Comparison of ENCODE assay signal across 8 cellular contexts in genomic region chr2:64049633-64050220, GRCh38. TPM values are rescaled to one million over a fixed set of nuclear protein-coding genes. Genes with fewer than 3 reads are reported as not detected.
A peak's percentile ranks its signal among the peaks of the same experiment; 100 is the strongest.
DNase-seq lines count a peak whose midpoint lies in the region; ATAC-seq, FAIRE-seq and TF ChIP-seq lines count a peak whose summit lies in the region.

No MANE protein-coding gene starts in this region.

- no peaks in the 10 kb centered on the region for H4K20me1 ChIP-seq in K562 (replicated peaks; ENCODE audit: control insufficient read depth, insufficient read depth, low read length)

- H3K4me3 ChIP-seq in A549 (no peak overlapping the region), K562 (no peak overlapping the region)

- H3K4me1 Mint-ChIP-seq in immature natural killer cell, result peaks cover 4 to 8% of the 10 kb centered on the region in 2 donors

- TF ChIP-seq CTCF in A549 (IDR thresholded peaks at IDR 0.05) (peak; percentile 97), K562 (IDR thresholded peaks at IDR 0.05 in 2 of 3, conservative IDR thresholded peaks at IDR 0.05 in 1 of 3; ENCODE audit: insufficient read depth in 2 of 3, low read depth in 1 of 3, low read length in 3 of 3) (peak; percentile 74 to 93 (median 82))

- TF ChIP-seq EP300 in A549 (IDR thresholded peaks at IDR 0.05), result no peak
- TF ChIP-seq EP300 in K562 (IDR thresholded peaks at IDR 0.05; ENCODE audit: low read length), result no peak

- intact Hi-C loops in K562 (cut with micrococcal nuclease), result loop anchor here (2.0 to 10.0 kb wide), 5 partner anchors 93 to 535 kb away; partner anchors contain the start of gene PELI1

- H3K27me3 Mint-ChIP-seq in immature natural killer cell (ENCODE audit: low read depth in 3 of 3), result peaks cover 0 to 2% (median 2%) of the 10 kb centered on the region in 3 donors

- TF ChIP-seq POLR2A in A549 (IDR thresholded peaks at IDR 0.05; ENCODE audit: low read length), result no peak
- no peak for TF ChIP-seq POLR2A in K562 (conservative IDR thresholded peaks at IDR 0.05)

- FAIRE-seq in A549 (lab: Jason Lieb, UNC) (peak; percentile 13), GM18507 (lab: Jason Lieb, UNC) (peak; percentile 95), K562 (lab: Jason Lieb, UNC) (peak; percentile 92)

- H3K36me3 ChIP-seq in K562 (ENCODE audit: control insufficient read depth, insufficient read depth, low read length), result no peaks in the 10 kb centered on the region

- H3K4me2 ChIP-seq in A549 (no peak overlapping the region), K562 (ENCODE audit: insufficient read depth, low read length) (no peak overlapping the region)

- no peaks in the 10 kb centered on the region for H3K9me1 ChIP-seq in K562 (ENCODE audit: control insufficient read depth, insufficient read depth, low read length)

- H3K79me2 ChIP-seq in K562 (ENCODE audit: control insufficient read depth, insufficient read depth, low read length), result no peaks in the 10 kb centered on the region

- H3K9me3 ChIP-seq in A549, result no peaks in the 10 kb centered on the region
- H3K9me3 ChIP-seq in K562 (replicated peaks; ENCODE audit: control insufficient read depth, insufficient read depth, low read depth, low read length), result no peaks in the 10 kb centered on the region

- 9% methylated on average over 3 of the region's 3 CpGs for WGBS in A549 (ENCODE audit: missing lambda C conversion rate)
- 6% methylated on average over 3 of the region's 3 CpGs for WGBS in K562 (ENCODE audit: insufficient coverage, low coverage, missing lambda C conversion rate)

- H3K9ac ChIP-seq in K562 (ENCODE audit: insufficient read depth in 1 of 2, low read depth in 2 of 2, low read length in 2 of 2), result no peak overlapping the region

- POLR2A ChIA-PET in A549 (lab: Yijun Ruan, JAX) (interaction anchor here (0.6 to 1.0 kb wide), 2 partner anchors 278 to 404 kb away, joined by 4 to 6 read pairs; partner anchors contain the start of gene LGALSL), K562 (lab: Yijun Ruan, JAX) (interaction anchor here (0.6 to 1.3 kb wide), 5 partner anchors 8 to 303 kb away, joined by 3 read pairs; no protein-coding TSS in a partner anchor)

- no TSS peak for BruUV-seq in K562 (replicated peaks; lab: Mats Ljungman, UMichigan)

- peak; percentile 95 to 96 for ATAC-seq in A549
- ATAC-seq in HG03025 (IDR thresholded peaks at IDR 0.05; ENCODE audit: low FRiP score, unreplicated experiment), result peak; percentile 57
- ATAC-seq in K562, result peak; percentile 95

- no peaks in the 10 kb centered on the region for H3K9me3 Mint-ChIP-seq in immature natural killer cell

- CTCF ChIA-PET in A549 (lab: Yijun Ruan, JAX), result interaction anchor here (0.6 to 10.5 kb wide), 65 partner anchors 8 to 983 kb away, joined by 3 to 194 read pairs (median 4); no protein-coding TSS in a partner anchor
- CTCF ChIA-PET in K562 (lab: Yijun Ruan, JAX; ENCODE audit: low intra/inter-chr PET ratio), result interaction anchor here (1.1 to 2.0 kb wide), 4 partner anchors 263 to 439 kb away, joined by 4 to 9 read pairs (median 6); no protein-coding TSS in a partner anchor

- H3K4me1 ChIP-seq in A549 (no peaks in the 10 kb centered on the region), K562 (replicated peaks in 1 of 2; ENCODE audit: control insufficient read depth in 2 of 2, insufficient read depth in 2 of 2, low read length in 2 of 2) (no peaks in the 10 kb centered on the region)

- no peak overlapping the region for H3K27ac ChIP-seq in A549
- no peak overlapping the region for H3K27ac ChIP-seq in K562 (ENCODE audit: extremely low read depth, low read depth, low read length)

- peak overlapping the region in 2 of 6 donors; percentile 2 to 17 for H3K27ac Mint-ChIP-seq in immature natural killer cell

- H3K27me3 ChIP-seq in K562 (ENCODE audit: control insufficient read depth in 2 of 2, insufficient read depth in 2 of 2, low read length in 2 of 2), result no peaks in the 10 kb centered on the region

- H3K4me3 Mint-ChIP-seq in immature natural killer cell, result no peak overlapping the region

- H2AFZ ChIP-seq in K562 (ENCODE audit: low read depth, low read length), result peak overlapping the region; percentile 54; the same call in 1 of the 2 replicates

- DNase-seq in A549 (ENCODE audit: low read depth in 1 of 2, low spot score in 1 of 2) (peak; percentile 47 to 65), GM18507 (ENCODE audit: extremely low spot score, insufficient read length, low read depth) (peak; percentile 70), NCI-H2081 treated with DMSO at 0.1 percent for 48 hours (lab: John Stamatoyannopoulos, UW) (peak; percentile 67), UCSD-AML1 (lab: John Stamatoyannopoulos, UW; ENCODE audit: unreplicated experiment) (peak; percentile 47), K562 (ENCODE audit: extremely low read depth in 1 of 4, low spot score in 3 of 4) (peak; percentile 15 to 68 (median 34)), immature natural killer cell (peak; percentile 51 to 65 (median 53))
- peak; percentile 29 to 53 (median 40) for DNase-seq in stimulated activated CD4-positive, alpha-beta T cell treated with anti-CD3 and anti-CD28 coated beads, Interleukin-1b, Interleukin-23, amount 100 ng/mL, for 24 hours (ENCODE audit: low read depth in 4 of 4, low spot score in 1 of 4)

- in situ Hi-C loops in K562 (cut with MboI), result loop anchor here (10.0 kb wide), 2 partner anchors 275 to 435 kb away; no protein-coding TSS in a partner anchor

- TF ChIP-seq RAD21 in A549 (conservative IDR thresholded peaks at IDR 0.05 in 1 of 2, IDR thresholded peaks at IDR 0.05 in 1 of 2), result peak; percentile 95 to 96
- TF ChIP-seq RAD21 in K562 (CRISPR knock-in tag; conservative IDR thresholded peaks at IDR 0.05 in 1 of 2, IDR thresholded peaks at IDR 0.05 in 1 of 2), result peak; percentile 98

- H3K36me3 Mint-ChIP-seq in immature natural killer cell, result no peaks in the 10 kb centered on the region

TF ChIP-seq in A549, 52 proteins besides CTCF, POLR2A, EP300 and RAD21:
- TF ChIP-seq HES2 (IDR thresholded peaks at IDR 0.05), result no peak
- TF ChIP-seq SMC3 (IDR thresholded peaks at IDR 0.05), result peak; percentile 94

TF ChIP-seq in K562, 482 proteins besides CTCF, POLR2A, EP300 and RAD21 (continues in another document):
- TF ChIP-seq STAG1 (CRISPR knock-in tag; IDR thresholded peaks at IDR 0.05; ENCODE audit: borderline replicate concordance) (peak; percentile 59; the same call in 1 of the 2 replicates), SMC3 (conservative IDR thresholded peaks at IDR 0.05; ENCODE audit: insufficient read depth, low read depth, low read length) (peak; percentile 90), ARID3A (IDR thresholded peaks at IDR 0.05; ENCODE audit: borderline replicate concordance, low read depth, low read length) (peak; percentile 78), KLF1 (tag; IDR thresholded peaks at IDR 0.05) (no peak), JUND (IDR thresholded peaks at IDR 0.05; ENCODE audit: borderline replicate concordance, low read depth, low read length) (no peak), JUND (tag; IDR thresholded peaks at IDR 0.05; ENCODE audit: borderline replicate concordance, low read depth, low read length) (peak; percentile 49; the same call in 2 of the 3 replicates)

RNA-seq across cellular contexts. Expression of gene VPS54, which starts 30.5 kb away (rescaled TPM):
- polyA plus RNA-seq in A549 (2011; rRNA removed) (29.2 and 32.5 TPM in 2 replicates), A549 (2017; fragmentation: RNase III; extraction: RNeasy Plus Mini Kit Qiagen cat#74134 plus additional on column Dnase treatment) (14.0 to 15.0 TPM (median 14.9 TPM) in 3 replicates), K562 (2011; rRNA removed) (19.0 and 20.8 TPM in 2 replicates), K562 (2014; fragmentation: Illumina TruSeq; extraction: Trizol) (13.8 and 15.6 TPM in 2 replicates), K562 (2014; fragmentation: Nextera tagmentation; extraction: Ambion mirVana) (1 to 10 TPM; 4.9 to 6.1 TPM), K562 (2014; rRNA removed) (13.2 and 15.0 TPM in 2 replicates), immature natural killer cell (1 to 10 TPM; 2.3 to 8.1 (median 5.8) TPM)
- polyA plus RNA-seq in A549 (2012; cell fraction: cytosol; rRNA removed), result 4.9 and 5.8 TPM in 2 replicates
- polyA plus RNA-seq in A549 (2012; cell fraction: nucleus; rRNA removed), result 3.6 and 6.1 TPM in 2 replicates
- polyA minus RNA-seq in A549 (2011; rRNA and poly(A)+ RNA removed), result 12.0 and 14.3 TPM in 2 replicates
- total RNA-seq in K562 (2011; cell fraction: chromatin; rRNA removed; ENCODE audit: low replicate concordance), result 11.5 and 34.9 TPM in 2 replicates
- total RNA-seq in K562 (2011; cell fraction: nucleolus; rRNA removed), result 4.5 and 6.2 TPM in 2 replicates
- total RNA-seq in K562 (2011; cell fraction: nucleoplasm; rRNA removed), result 10.6 and 14.9 TPM in 2 replicates
- total RNA-seq in K562 (2014; rRNA removed) (11.9 and 12.3 TPM in 2 replicates), K562 (2014; rRNA removed; fragmentation: Illumina TruSeq; extraction: Trizol) (23.2 and 27.2 TPM in 2 replicates), K562 (2015; rRNA removed; fragmentation: Illumina TruSeq; extraction: Trizol) (20.5 and 21.4 TPM in 2 replicates), K562 (2021) (11.1 and 13.1 TPM in 2 replicates)
- polyA plus RNA-seq in K562 (2011; cell fraction: cytosol; rRNA removed), result 3.0 and 6.9 TPM in 2 replicates
- 9.3 and 17.6 TPM in 2 replicates for polyA plus RNA-seq in K562 (2011; cell fraction: nucleus; rRNA removed)
- polyA plus RNA-seq in K562 (2012), result 11.5 and 19.7 TPM in 2 replicates
- polyA minus RNA-seq in K562 (2011; rRNA and poly(A)+ RNA removed), result 29.0 and 41.4 TPM in 2 replicates
- polyA minus RNA-seq in K562 (2011; cell fraction: cytosol; rRNA and poly(A)+ RNA removed), result 8.3 and 10.3 TPM in 2 replicates
- 9.7 and 21.3 TPM in 2 replicates for polyA minus RNA-seq in K562 (2011; cell fraction: nucleus; rRNA and poly(A)+ RNA removed)

Comparison
In these comparisons a context has a peak if more than half of its experiments do, and no peak if none do; other contexts are left out.
1. Of the 35 proteins assayed by ChIP-seq in both K562 and A549: peak only in K562: ESRRA; only in A549: none; in both: CTCF, RAD21 and SMC3; in neither: 29; mixed calls (peak in some experiments, not most) for 2.